ENCODE assay signal across 2 cellular contexts in the genomic region with DNA sequence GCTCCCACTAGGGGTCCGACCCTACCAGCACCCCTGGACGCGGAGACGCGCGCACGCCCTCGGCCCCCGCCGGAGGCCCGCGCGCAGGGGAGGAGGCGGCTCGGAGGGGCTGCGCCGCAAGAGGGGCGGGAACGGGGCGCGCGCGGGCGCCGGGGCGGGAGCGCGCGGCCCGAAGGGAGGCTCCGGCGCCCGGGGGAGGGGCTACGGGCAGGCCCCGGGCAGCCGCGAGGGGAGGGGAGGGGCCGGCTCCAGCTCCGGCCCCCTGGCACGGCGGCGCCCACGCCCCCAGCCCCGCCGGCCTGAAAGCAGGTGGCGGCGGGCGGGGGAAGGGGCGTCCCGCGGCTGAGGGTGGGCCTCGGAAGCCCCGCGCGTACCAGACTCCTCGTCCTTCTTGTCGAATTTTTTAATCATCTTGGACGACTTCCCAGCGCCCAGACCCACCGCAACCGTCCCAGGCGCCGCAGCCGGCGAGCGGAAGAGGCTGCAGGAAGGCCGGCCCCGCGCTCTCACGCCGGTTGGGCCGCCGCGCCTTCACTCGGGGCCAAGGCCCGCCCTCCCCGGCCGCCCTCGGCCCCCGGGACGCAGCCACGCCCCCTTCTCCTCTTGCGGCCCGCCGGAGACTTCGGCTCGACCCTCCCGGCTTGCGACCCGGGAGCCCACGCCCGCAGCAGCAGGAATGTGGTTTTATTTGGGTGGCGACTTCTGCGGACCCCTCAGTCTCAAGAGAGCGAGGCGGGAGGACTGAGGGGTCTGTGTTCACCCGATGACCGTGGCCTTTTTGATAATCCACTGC.
TF ChIP-seq lines count a peak whose summit lies in the region.

A gene with protein sequence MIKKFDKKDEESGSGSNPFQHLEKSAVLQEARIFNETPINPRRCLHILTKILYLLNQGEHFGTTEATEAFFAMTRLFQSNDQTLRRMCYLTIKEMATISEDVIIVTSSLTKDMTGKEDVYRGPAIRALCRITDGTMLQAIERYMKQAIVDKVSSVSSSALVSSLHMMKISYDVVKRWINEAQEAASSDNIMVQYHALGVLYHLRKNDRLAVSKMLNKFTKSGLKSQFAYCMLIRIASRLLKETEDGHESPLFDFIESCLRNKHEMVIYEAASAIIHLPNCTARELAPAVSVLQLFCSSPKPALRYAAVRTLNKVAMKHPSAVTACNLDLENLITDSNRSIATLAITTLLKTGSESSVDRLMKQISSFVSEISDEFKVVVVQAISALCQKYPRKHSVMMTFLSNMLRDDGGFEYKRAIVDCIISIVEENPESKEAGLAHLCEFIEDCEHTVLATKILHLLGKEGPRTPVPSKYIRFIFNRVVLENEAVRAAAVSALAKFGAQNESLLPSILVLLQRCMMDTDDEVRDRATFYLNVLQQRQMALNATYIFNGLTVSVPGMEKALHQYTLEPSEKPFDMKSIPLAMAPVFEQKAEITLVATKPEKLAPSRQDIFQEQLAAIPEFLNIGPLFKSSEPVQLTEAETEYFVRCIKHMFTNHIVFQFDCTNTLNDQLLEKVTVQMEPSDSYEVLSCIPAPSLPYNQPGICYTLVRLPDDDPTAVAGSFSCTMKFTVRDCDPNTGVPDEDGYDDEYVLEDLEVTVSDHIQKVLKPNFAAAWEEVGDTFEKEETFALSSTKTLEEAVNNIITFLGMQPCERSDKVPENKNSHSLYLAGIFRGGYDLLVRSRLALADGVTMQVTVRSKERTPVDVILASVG (minus strand): TSS at position 491 of the 793 bp plus-strand sequence. CDS start 80 bp downstream, at position 411.

TF ChIP-seq in HEK293, 187 proteins besides CTCF, POLR2A, EP300 and RAD21 (continued from another document and continues in another):
- TF ChIP-seq, protein P1, sequence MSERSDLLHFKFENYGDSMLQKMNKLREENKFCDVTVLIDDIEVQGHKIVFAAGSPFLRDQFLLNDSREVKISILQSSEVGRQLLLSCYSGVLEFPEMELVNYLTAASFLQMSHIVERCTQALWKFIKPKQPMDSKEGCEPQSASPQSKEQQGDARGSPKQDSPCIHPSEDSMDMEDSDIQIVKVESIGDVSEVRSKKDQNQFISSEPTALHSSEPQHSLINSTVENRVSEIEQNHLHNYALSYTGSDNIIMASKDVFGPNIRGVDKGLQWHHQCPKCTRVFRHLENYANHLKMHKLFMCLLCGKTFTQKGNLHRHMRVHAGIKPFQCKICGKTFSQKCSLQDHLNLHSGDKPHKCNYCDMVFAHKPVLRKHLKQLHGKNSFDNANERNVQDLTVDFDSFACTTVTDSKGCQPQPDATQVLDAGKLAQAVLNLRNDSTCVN (tag by site-specific recombination; optimal IDR thresholded peaks at IDR 0.05), result peak; percentile 50
- TF ChIP-seq GLIS2 (tag by site-specific recombination; IDR thresholded peaks at IDR 0.05), result peak; percentile 91
- TF ChIP-seq ZNF660 (tag by site-specific recombination; IDR thresholded peaks at IDR 0.05), result peak; percentile 49; the same call in 1 of the 2 replicates
- peak; percentile 63; the same call in 1 of the 2 replicates for TF ChIP-seq KLF8 (tag by site-specific recombination; IDR thresholded peaks at IDR 0.05)
- peak; percentile 81 for TF ChIP-seq KLF10 (tag by site-specific recombination; IDR thresholded peaks at IDR 0.05)
- 0 out of 2 replicates have a peak, but pooled peaks have one; percentile 36 for TF ChIP-seq ZFP37 (tag by site-specific recombination; IDR thresholded peaks at IDR 0.05)
- TF ChIP-seq ZBTB8A (tag by site-specific recombination; IDR thresholded peaks at IDR 0.05), result peak; percentile 78
- peak; percentile 46; the same call in 1 of the 2 replicates for TF ChIP-seq KLF16 (tag by site-specific recombination; IDR thresholded peaks at IDR 0.05)
- TF ChIP-seq ZNF621 (tag by site-specific recombination; IDR thresholded peaks at IDR 0.05), result no peak
- TF ChIP-seq KLF1 (tag by site-specific recombination; IDR thresholded peaks at IDR 0.05), result no peak
- no peak for TF ChIP-seq ZNF791 (tag by site-specific recombination; IDR thresholded peaks at IDR 0.05)
- 0 out of 2 replicates have a peak, but pooled peaks have one; percentile 48 for TF ChIP-seq ZEB2 (tag by site-specific recombination; IDR thresholded peaks at IDR 0.05)
- TF ChIP-seq, protein P2, sequence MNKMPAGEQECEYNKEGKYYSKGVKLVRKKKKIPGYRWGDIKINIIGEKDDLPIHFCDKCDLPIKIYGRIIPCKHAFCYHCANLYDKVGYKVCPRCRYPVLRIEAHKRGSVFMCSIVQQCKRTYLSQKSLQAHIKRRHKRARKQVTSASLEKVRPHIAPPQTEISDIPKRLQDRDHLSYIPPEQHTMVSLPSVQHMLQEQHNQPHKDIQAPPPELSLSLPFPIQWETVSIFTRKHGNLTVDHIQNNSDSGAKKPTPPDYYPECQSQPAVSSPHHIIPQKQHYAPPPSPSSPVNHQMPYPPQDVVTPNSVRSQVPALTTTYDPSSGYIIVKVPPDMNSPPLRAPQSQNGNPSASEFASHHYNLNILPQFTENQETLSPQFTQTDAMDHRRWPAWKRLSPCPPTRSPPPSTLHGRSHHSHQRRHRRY (tag by site-specific recombination; IDR thresholded peaks at IDR 0.05), result no peak
- TF ChIP-seq GLIS1 (tag by site-specific recombination; IDR thresholded peaks at IDR 0.05), result peak; percentile 69
- no peak for TF ChIP-seq ZNF529 (tag by site-specific recombination; IDR thresholded peaks at IDR 0.05; ENCODE audit: insufficient replicate concordance)
- TF ChIP-seq ZNF501 (tag by site-specific recombination; IDR thresholded peaks at IDR 0.05), result 0 out of 2 replicates have a peak, but pooled peaks have one; percentile 66
- no peak for TF ChIP-seq ZNF792 (tag by site-specific recombination; IDR thresholded peaks at IDR 0.05)
- TF ChIP-seq ZNF404 (tag by site-specific recombination; IDR thresholded peaks at IDR 0.05), result no peak
- TF ChIP-seq SP7 (tag by site-specific recombination; IDR thresholded peaks at IDR 0.05), result peak; percentile 30; the same call in 1 of the 2 replicates
- TF ChIP-seq, protein P3, sequence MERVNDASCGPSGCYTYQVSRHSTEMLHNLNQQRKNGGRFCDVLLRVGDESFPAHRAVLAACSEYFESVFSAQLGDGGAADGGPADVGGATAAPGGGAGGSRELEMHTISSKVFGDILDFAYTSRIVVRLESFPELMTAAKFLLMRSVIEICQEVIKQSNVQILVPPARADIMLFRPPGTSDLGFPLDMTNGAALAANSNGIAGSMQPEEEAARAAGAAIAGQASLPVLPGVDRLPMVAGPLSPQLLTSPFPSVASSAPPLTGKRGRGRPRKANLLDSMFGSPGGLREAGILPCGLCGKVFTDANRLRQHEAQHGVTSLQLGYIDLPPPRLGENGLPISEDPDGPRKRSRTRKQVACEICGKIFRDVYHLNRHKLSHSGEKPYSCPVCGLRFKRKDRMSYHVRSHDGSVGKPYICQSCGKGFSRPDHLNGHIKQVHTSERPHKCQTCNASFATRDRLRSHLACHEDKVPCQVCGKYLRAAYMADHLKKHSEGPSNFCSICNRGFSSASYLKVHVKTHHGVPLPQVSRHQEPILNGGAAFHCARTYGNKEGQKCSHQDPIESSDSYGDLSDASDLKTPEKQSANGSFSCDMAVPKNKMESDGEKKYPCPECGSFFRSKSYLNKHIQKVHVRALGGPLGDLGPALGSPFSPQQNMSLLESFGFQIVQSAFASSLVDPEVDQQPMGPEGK (tag by site-specific recombination; IDR thresholded peaks at IDR 0.05), result peak; percentile 73
- TF ChIP-seq ZNF335 (tag by site-specific recombination; conservative IDR thresholded peaks at IDR 0.05), result peak; percentile 80
- no peak for TF ChIP-seq ZNF548 (tag by site-specific recombination; IDR thresholded peaks at IDR 0.05)
- no peak for TF ChIP-seq ZNF558 (tag by site-specific recombination; IDR thresholded peaks at IDR 0.05)
- peak; percentile 66 for TF ChIP-seq SP3 (tag by site-specific recombination; IDR thresholded peaks at IDR 0.05)
- peak; percentile 87 for TF ChIP-seq ZBTB6 (tag by site-specific recombination; IDR thresholded peaks at IDR 0.05)
- TF ChIP-seq ZNF350 (tag by site-specific recombination; IDR thresholded peaks at IDR 0.05), result 0 out of 2 replicates have a peak, but pooled peaks have one; percentile 14

TF ChIP-seq in SK-N-SH, 30 proteins besides CTCF, POLR2A, EP300 and RAD21 (continued from another document):
- no peak for TF ChIP-seq USF2 (IDR thresholded peaks at IDR 0.05; ENCODE audit: borderline replicate concordance, low read depth, low read length)
- peak; percentile 96 for TF ChIP-seq POLR2AphosphoS5 (IDR thresholded peaks at IDR 0.05; ENCODE audit: low read depth, low read length)
- TF ChIP-seq RFX5 (IDR thresholded peaks at IDR 0.05; ENCODE audit: low read length), result 0 out of 2 replicates have a peak, but pooled peaks have one; percentile 18
- TF ChIP-seq SMC3 (IDR thresholded peaks at IDR 0.05; ENCODE audit: low read depth, low read length), result no peak
- peak; percentile 35; the same call in 1 of the 2 replicates for TF ChIP-seq NRF1 (IDR thresholded peaks at IDR 0.05; ENCODE audit: low read depth, low read length)
- TF ChIP-seq FOXM1 (IDR thresholded peaks at IDR 0.05; ENCODE audit: low read depth), result no peak
- peak; percentile 74 for TF ChIP-seq MXI1 (IDR thresholded peaks at IDR 0.05; ENCODE audit: low read depth, low read length)
- no peak for TF ChIP-seq MEF2A (IDR thresholded peaks at IDR 0.05; ENCODE audit: borderline replicate concordance, low read depth)
- TF ChIP-seq, protein P4, sequence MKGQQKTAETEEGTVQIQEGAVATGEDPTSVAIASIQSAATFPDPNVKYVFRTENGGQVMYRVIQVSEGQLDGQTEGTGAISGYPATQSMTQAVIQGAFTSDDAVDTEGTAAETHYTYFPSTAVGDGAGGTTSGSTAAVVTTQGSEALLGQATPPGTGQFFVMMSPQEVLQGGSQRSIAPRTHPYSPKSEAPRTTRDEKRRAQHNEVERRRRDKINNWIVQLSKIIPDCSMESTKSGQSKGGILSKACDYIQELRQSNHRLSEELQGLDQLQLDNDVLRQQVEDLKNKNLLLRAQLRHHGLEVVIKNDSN (IDR thresholded peaks at IDR 0.05; ENCODE audit: borderline replicate concordance, low read depth), result no peak
- TF ChIP-seq TAF1 (IDR thresholded peaks at IDR 0.05; ENCODE audit: borderline replicate concordance, low read depth, low read length), result peak; percentile 91
- TF ChIP-seq, protein P5, sequence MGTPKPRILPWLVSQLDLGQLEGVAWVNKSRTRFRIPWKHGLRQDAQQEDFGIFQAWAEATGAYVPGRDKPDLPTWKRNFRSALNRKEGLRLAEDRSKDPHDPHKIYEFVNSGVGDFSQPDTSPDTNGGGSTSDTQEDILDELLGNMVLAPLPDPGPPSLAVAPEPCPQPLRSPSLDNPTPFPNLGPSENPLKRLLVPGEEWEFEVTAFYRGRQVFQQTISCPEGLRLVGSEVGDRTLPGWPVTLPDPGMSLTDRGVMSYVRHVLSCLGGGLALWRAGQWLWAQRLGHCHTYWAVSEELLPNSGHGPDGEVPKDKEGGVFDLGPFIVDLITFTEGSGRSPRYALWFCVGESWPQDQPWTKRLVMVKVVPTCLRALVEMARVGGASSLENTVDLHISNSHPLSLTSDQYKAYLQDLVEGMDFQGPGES (IDR thresholded peaks at IDR 0.05; ENCODE audit: low read depth, low read length), result no peak; the same call in 1 of the 2 replicates
- TF ChIP-seq, protein P6, sequence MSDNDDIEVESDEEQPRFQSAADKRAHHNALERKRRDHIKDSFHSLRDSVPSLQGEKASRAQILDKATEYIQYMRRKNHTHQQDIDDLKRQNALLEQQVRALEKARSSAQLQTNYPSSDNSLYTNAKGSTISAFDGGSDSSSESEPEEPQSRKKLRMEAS (IDR thresholded peaks at IDR 0.05; ENCODE audit: low read depth), result peak; percentile 58; the same call in 1 of the 2 replicates
- TF ChIP-seq SIN3A (IDR thresholded peaks at IDR 0.05; ENCODE audit: borderline replicate concordance, low read depth, low read length), result peak; percentile 9; the same call in 1 of the 2 replicates
- no peak for TF ChIP-seq JUND (IDR thresholded peaks at IDR 0.05)
- TF ChIP-seq REST (IDR thresholded peaks at IDR 0.05; ENCODE audit: low read depth, low read length), result no peak
